ENCODE assay signal across 16 cellular contexts in genomic region chr3:50255251-50255615, GRCh38. TPM values are rescaled to one million over a fixed set of nuclear protein-coding genes. Genes with fewer than 3 reads are reported as not detected.
DNase-seq lines count a peak whose midpoint lies in the region; ATAC-seq and TF ChIP-seq lines count a peak whose summit lies in the region.
"Had no signal": no experiment of that assay in that cellular context is flagged by ENCODE, and none has a peak within 500 bp of the region (broad histone marks: within the 10 kb centered on the region; RNA-seq: fewer than 3 reads in every experiment).

No MANE protein-coding gene starts in this region.

- DNase-seq in CD14-positive monocyte (ENCODE audit: low spot score): no peak
- DNase-seq in RWPE2 (ENCODE audit: low spot score): no peak
- DNase-seq in epithelial cell of prostate (ENCODE audit: low read depth, low spot score): no peak
- no peak for DNase-seq in smooth muscle cell (lab: John Stamatoyannopoulos, UW; ENCODE audit: unreplicated experiment)
- DNase-seq in KG1 (lab: John Stamatoyannopoulos, UW): no peak
- DNase-seq in NCI-H146 (lab: John Stamatoyannopoulos, UW): no peak
- DNase-seq in RPMI8226: no peak
- no peak for DNase-seq in NAMALWA (ENCODE audit: low spot score)
- DNase-seq: activated CD8-positive, alpha-beta T cell treated with anti-CD3 and anti-CD28 coated beads, Interleukin-2, amount 10 ng/mL, durations not matched to agents 7 days and 5 days; BE2C; effector memory CD8-positive, alpha-beta T cell; GF-D8; NCI-H2227 treated with DMSO at 0.1 percent for 48 hours had no signal

- peaks cover 75 to 91% of the 10 kb centered on the region in 2 donors for H3K36me3 Mint-ChIP-seq in CD14-positive monocyte

- H3K79me2 ChIP-seq in smooth muscle cell (ENCODE audit: low read depth): peaks cover 38% of the 10 kb centered on the region

- H3K4me2 ChIP-seq in smooth muscle cell: no peak overlapping the region

- H3K27me3 ChIP-seq in RWPE2 (ENCODE audit: insufficient read depth, poor library complexity, severe bottlenecking) (no peaks in the 10 kb centered on the region), smooth muscle cell (ENCODE audit: low read depth) (no peaks in the 10 kb centered on the region)
- H3K27me3 ChIP-seq: BE2C had no signal

- 0 out of 3 replicates have a peak, but pooled peaks have one; percentile 3 for ATAC-seq in RWPE2 (ENCODE audit: low read depth)
- ATAC-seq: activated CD8-positive, alpha-beta T cell treated with anti-CD3 and anti-CD28 coated beads, Interleukin-2, amount 10 ng/mL, durations not matched to agents 7 days and 5 days; activated naive CD4-positive, alpha-beta T cell treated with anti-CD3 and anti-CD28 coated beads, Interleukin-2, amount 50 U/mL, for 72 hours; effector memory CD8-positive, alpha-beta T cell; Panc1 had no signal

- H3K27me3 Mint-ChIP-seq in CD14-positive monocyte (ENCODE audit: low read depth in 3 of 3): peaks cover 0 to 3% (median 0%) of the 10 kb centered on the region in 3 donors
- H3K27me3 Mint-ChIP-seq: effector memory CD8-positive, alpha-beta T cell had no signal

- no peak overlapping the region for H3K9ac ChIP-seq in smooth muscle cell (ENCODE audit: low read depth)

- peaks cover 48% of the 10 kb centered on the region for H3K4me1 Mint-ChIP-seq in CD14-positive monocyte

- H3K4me3 ChIP-seq in RWPE2 (ENCODE audit: severe bottlenecking) (no peak overlapping the region), smooth muscle cell (no peak overlapping the region)

- WGBS in smooth muscle cell (ENCODE audit: low lambda C conversion rate): 95% methylated on average over 9 of the region's 9 CpGs

- H3K36me3 ChIP-seq in RWPE2 (ENCODE audit: low read depth) (peaks cover 79% of the 10 kb centered on the region), smooth muscle cell (ENCODE audit: low read depth) (no peaks in the 10 kb centered on the region)

- no peak overlapping the region for H2AFZ ChIP-seq in smooth muscle cell (ENCODE audit: low read depth)

- peaks cover 16% of the 10 kb centered on the region for H3F3A ChIP-seq in smooth muscle cell (ENCODE audit: low read depth)

- intact Hi-C loops in CD14-positive monocyte (cut with micrococcal nuclease): no loop called here

- H3K9me3 ChIP-seq in RWPE2 (ENCODE audit: severe bottlenecking) (no peaks in the 10 kb centered on the region), smooth muscle cell (replicated peaks; ENCODE audit: low read depth) (no peaks in the 10 kb centered on the region)
- H3K9me3 ChIP-seq: BE2C had no signal

- peak overlapping the region; percentile 92 to 98 (median 95) for H3K27ac Mint-ChIP-seq in CD14-positive monocyte
- H3K27ac Mint-ChIP-seq: activated CD8-positive, alpha-beta T cell treated with anti-CD3 and anti-CD28 coated beads, Interleukin-2, amount 10 ng/mL, durations not matched to agents 7 days and 5 days; activated naive CD4-positive, alpha-beta T cell treated with anti-CD3 and anti-CD28 coated beads, Interleukin-2, amount 50 U/mL, for 72 hours; T-helper 2 cell treated with Interferon-gamma antibody and Interleukin-4, amounts not matched to agents 5 μg/mL and 100 μg/mL, for 36 hours had no signal

- H3K4me3 Mint-ChIP-seq in CD14-positive monocyte: peak overlapping the region in 1 of 2 donors; percentile 21
- H3K4me3 Mint-ChIP-seq: activated CD8-positive, alpha-beta T cell treated with anti-CD3 and anti-CD28 coated beads, Interleukin-2, amount 10 ng/mL, durations not matched to agents 7 days and 5 days; effector memory CD8-positive, alpha-beta T cell; T-helper 2 cell treated with Interferon-gamma antibody and Interleukin-4, amounts not matched to agents 5 μg/mL and 100 μg/mL, for 36 hours had no signal

- TF ChIP-seq CTCF in CD14-positive monocyte (IDR thresholded peaks at IDR 0.05) (no peak), RWPE2 (IDR thresholded peaks at IDR 0.05; ENCODE audit: poor library complexity, severe bottlenecking) (no peak), smooth muscle cell (IDR thresholded peaks at IDR 0.05; ENCODE audit: borderline replicate concordance, insufficient read depth, poor library complexity, severe bottlenecking) (no peak)

- H4K20me1 ChIP-seq in smooth muscle cell (ENCODE audit: low read depth): peaks cover 61% of the 10 kb centered on the region

- H3K27ac ChIP-seq in RWPE2 (ENCODE audit: poor library complexity, severe bottlenecking) (peak overlapping the region; percentile 93), epithelial cell of prostate (peak overlapping the region; percentile 95), smooth muscle cell (ENCODE audit: low read depth) (peak overlapping the region; percentile 15)

- peaks cover 37% of the 10 kb centered on the region for H3K4me1 ChIP-seq in RWPE2 (ENCODE audit: insufficient read depth, poor library complexity, severe bottlenecking)
- peaks cover under 1% of the 10 kb centered on the region for H3K4me1 ChIP-seq in smooth muscle cell (ENCODE audit: low read depth)

- peaks cover 0 to 10% (median 4%) of the 10 kb centered on the region in 7 donors for H3K9me3 Mint-ChIP-seq in CD14-positive monocyte
- H3K9me3 Mint-ChIP-seq: activated naive CD4-positive, alpha-beta T cell treated with anti-CD3 and anti-CD28 coated beads, Interleukin-2, amount 50 U/mL, for 72 hours; effector memory CD8-positive, alpha-beta T cell; T-helper 2 cell treated with Interferon-gamma antibody and Interleukin-4, amounts not matched to agents 5 μg/mL and 100 μg/mL, for 36 hours had no signal

RNA-seq across cellular contexts. Expression of gene SEMA3B, which starts 13.7 kb away (rescaled TPM):
- polyA plus RNA-seq in CD14-positive monocyte (not detected), smooth muscle cell (26.3 and 70.7 TPM in 2 replicates)
- 26.8 and 48.3 TPM in 2 replicates for total RNA-seq in smooth muscle cell

RNA-seq across cellular contexts. Expression of gene GNAI2, which starts 19.2 kb away (rescaled TPM):
- 1,000 to 10,000 TPM in 1 of 2 donors, 100 to 1,000 TPM in 1; 914 to 1,165 TPM for polyA plus RNA-seq in CD14-positive monocyte
- total RNA-seq in smooth muscle cell: 209 and 230 TPM in 2 replicates
- 454 and 466 TPM in 2 replicates for polyA plus RNA-seq in smooth muscle cell

RNA-seq across cellular contexts. Expression of gene LSMEM2, which starts 23.7 kb away (rescaled TPM):
- polyA plus RNA-seq in CD14-positive monocyte (not detected), smooth muscle cell (0.87 TPM in 1 of 2 replicates, not detected in the other)
- 0.09 and 0.18 TPM in 2 replicates for total RNA-seq in smooth muscle cell
- total RNA-seq: activated CD8-positive, alpha-beta T cell treated with anti-CD3 and anti-CD28 coated beads, Interleukin-2, amount 10 ng/mL, durations not matched to agents 7 days and 5 days; activated naive CD4-positive, alpha-beta T cell treated with anti-CD3 and anti-CD28 coated beads, Interleukin-2, amount 50 U/mL, for 72 hours had no signal

RNA-seq across cellular contexts. Expression of gene IFRD2, which starts 37.0 kb away (rescaled TPM):
- polyA plus RNA-seq in CD14-positive monocyte (10 to 100 TPM; 17.1 to 23.3 TPM), smooth muscle cell (59.3 and 62.6 TPM in 2 replicates)
- 19.9 and 20.8 TPM in 2 replicates for total RNA-seq in smooth muscle cell

RNA-seq across cellular contexts. Expression of gene HYAL3, which starts 44.0 kb away (rescaled TPM):
- polyA plus RNA-seq in CD14-positive monocyte (1 to 10 TPM; 3.4 to 5.8 TPM), smooth muscle cell (3.7 and 6.7 TPM in 2 replicates)
- 1.6 and 2.5 TPM in 2 replicates for total RNA-seq in smooth muscle cell

Comparison
In these comparisons a context has a peak if more than half of its experiments do, and no peak if none do; other contexts are left out.
1. H3K27ac ChIP-seq: peak in every context shown above with its lines; median percentile 95 in epithelial cell of prostate; 93 in RWPE2; 15 in smooth muscle cell.
2. RNA of gene SEMA3B, which starts 13.7 kb away (polyA plus RNA-seq): 26.3 to 70.7 TPM in smooth muscle cell; not detected in CD14-positive monocyte; every median in the first group is over 10 times any median in the second.